ENCODE assay signal across 23 cellular contexts in the genomic region with DNA sequence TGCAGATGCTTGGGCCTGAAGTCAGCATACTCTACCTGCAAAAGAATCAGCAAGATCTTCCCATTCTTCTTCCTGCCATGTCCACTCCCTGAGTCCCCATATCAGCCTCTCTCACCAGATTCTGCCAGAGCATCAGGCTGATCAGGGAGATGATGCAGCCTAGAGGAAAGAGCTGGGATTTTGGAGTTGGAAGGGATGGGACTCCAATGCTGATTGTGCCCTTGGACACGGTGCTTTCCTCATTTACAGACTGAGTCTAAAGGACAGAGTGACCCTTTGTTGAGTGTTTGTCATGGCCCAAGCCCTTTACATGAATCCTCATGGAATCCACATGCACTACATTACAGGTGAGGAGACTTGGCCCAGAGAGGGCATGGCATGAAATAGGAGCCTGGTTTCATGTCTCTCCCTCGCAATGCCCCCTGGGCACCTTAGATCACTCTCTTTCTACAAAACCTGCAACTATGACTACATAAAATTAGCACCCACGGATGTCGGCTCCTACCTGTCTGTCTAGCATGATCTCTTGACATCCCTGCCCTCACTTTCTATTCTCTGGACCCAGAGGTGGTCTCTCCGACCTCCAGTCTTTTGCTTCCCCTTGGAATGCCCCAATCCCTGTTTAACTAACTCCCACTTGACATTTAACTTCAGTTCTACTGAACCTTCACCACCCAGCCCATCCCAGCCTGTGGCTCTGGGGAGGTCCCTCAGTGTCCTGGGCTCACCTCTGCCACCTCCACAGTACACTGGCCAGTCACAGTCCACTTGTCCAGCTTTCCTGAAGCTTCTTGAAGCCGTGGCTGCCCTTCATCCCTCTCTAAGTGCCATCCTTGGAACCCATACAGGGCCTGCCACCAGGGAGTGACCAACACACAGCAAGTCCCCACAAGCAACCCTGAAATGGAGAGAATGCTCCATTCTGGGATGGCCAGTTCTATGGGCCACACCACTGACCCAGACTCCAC.
A peak's percentile ranks its signal among the peaks of the same experiment; 100 is the strongest.
DNase-seq lines count a peak whose midpoint lies in the region; ATAC-seq and TF ChIP-seq lines count a peak whose summit lies in the region.
"Had no signal": no experiment of that assay in that cellular context is flagged by ENCODE, and none has a peak within 500 bp of the region (broad histone marks: within the 10 kb centered on the region; RNA-seq: fewer than 3 reads in every experiment).

No MANE protein-coding gene starts in this region.

- no peak overlapping the region for H4K5ac ChIP-seq in IMR-90 (ENCODE audit: low read depth, low read length)

- no peaks in the 10 kb centered on the region for H3K9me3 Mint-ChIP-seq in endodermal cell
- H3K9me3 Mint-ChIP-seq: CD4-positive, alpha-beta memory T cell; IgD-negative memory B cell had no signal

- no peak overlapping the region for H3K14ac ChIP-seq in IMR-90 (replicated peaks; ENCODE audit: low read depth, low read length)

- H3K36me3 Mint-ChIP-seq in endodermal cell (ENCODE audit: low read depth): no peaks in the 10 kb centered on the region
- H3K36me3 Mint-ChIP-seq: CD4-positive, alpha-beta memory T cell; IgD-negative memory B cell had no signal

- H3K9me3 ChIP-seq in IMR-90 (ENCODE audit: control insufficient read depth, insufficient read depth, low read length) (no peaks in the 10 kb centered on the region), endodermal cell (ENCODE audit: control insufficient read depth, low read length) (no peaks in the 10 kb centered on the region), vagina (no peaks in the 10 kb centered on the region)
- H3K9me3 ChIP-seq: SK-N-SH had no signal

- no peak overlapping the region for H3K27ac Mint-ChIP-seq in endodermal cell
- H3K27ac Mint-ChIP-seq: CD4-positive, alpha-beta memory T cell; IgD-negative memory B cell had no signal

- H3K27me3 ChIP-seq in IMR-90 (ENCODE audit: control insufficient read depth, insufficient read depth, low read length) (peaks cover 3% of the 10 kb centered on the region; the same call in 1 of the 2 replicates), endodermal cell (ENCODE audit: control insufficient read depth, insufficient read depth, low read length, poor library complexity, severe bottlenecking) (peaks cover 29% of the 10 kb centered on the region), vagina (no peaks in the 10 kb centered on the region)

- no peaks in the 10 kb centered on the region for H4K20me1 ChIP-seq in IMR-90 (ENCODE audit: insufficient read depth, low read length)

- dilution Hi-C loops in IMR-90 (cut with HindIII; ENCODE audit: low sequenced_read_pairs, unreplicated experiment): no loop called here

- TF ChIP-seq RAD21 in IMR-90 (IDR thresholded peaks at IDR 0.05; ENCODE audit: low read length): no peak

- TF ChIP-seq CTCF in IMR-90 (conservative IDR thresholded peaks at IDR 0.05; ENCODE audit: low read depth, low read length) (no peak), endodermal cell (conservative IDR thresholded peaks at IDR 0.05) (no peak), vagina (IDR thresholded peaks at IDR 0.05) (no peak), GM13977 (IDR thresholded peaks at IDR 0.05; ENCODE audit: extremely low read depth, insufficient read depth, missing control alignments) (no peak)

- no peak overlapping the region for H2BK20ac ChIP-seq in IMR-90 (ENCODE audit: low read depth, low read length)

- no peak for DNase-seq in IMR-90
- DNase-seq in endodermal cell: peak; percentile 34
- peak; percentile 68 for DNase-seq in mesenteric fat pad (ENCODE audit: low spot score)
- peak; percentile 70 to 91 for DNase-seq in vagina (ENCODE audit: extremely low spot score in 2 of 2)
- DNase-seq in GM13977 (ENCODE audit: low spot score): no peak
- no peak for DNase-seq in NCI-H1048 (lab: John Stamatoyannopoulos, UW)
- DNase-seq in T1000 (lab: John Stamatoyannopoulos, UW): no peak
- DNase-seq: C1 segment of cervical spinal cord; CD4-positive, alpha-beta memory T cell; COR-L47; GM23248; HCEC 1CT; MM.1S; NCI-H1417; NCI-H1694; NCI-H2029 treated with DMSO at 0.1 percent for 48 hours; NCI-H446 treated with DMSO at 0.1 percent for 48 hours; NCI-H526; NK-92 treated with Interleukin-12 subunit alpha and Interleukin-12 subunit beta, amount 100 ng/mL, for 24 hours; PC-3; SK-N-SH had no signal

- peak overlapping the region; percentile 40; the same call in 1 of the 2 replicates for H2AK5ac ChIP-seq in IMR-90 (ENCODE audit: low read depth, low read length)

- TF ChIP-seq POLR2A in IMR-90 (IDR thresholded peaks at IDR 0.05; ENCODE audit: low read depth, low read length) (no peak), vagina (IDR thresholded peaks at IDR 0.05) (no peak)

- H3K18ac ChIP-seq in IMR-90 (ENCODE audit: low read depth, low read length): no peak overlapping the region

- intact Hi-C loops in IMR-90 (cut with micrococcal nuclease): no loop called here
- intact Hi-C loops in vagina (cut with DNase I): no loop called here

- H2AK9ac ChIP-seq in IMR-90 (replicated peaks; ENCODE audit: low read depth, low read length, poor library complexity): no peak overlapping the region

- no peak overlapping the region for H3K4me3 ChIP-seq in IMR-90 (ENCODE audit: insufficient read depth, low read depth, low read length)
- no peak overlapping the region for H3K4me3 ChIP-seq in endodermal cell (ENCODE audit: low read length)
- H3K4me3 ChIP-seq in vagina: no peak overlapping the region
- H3K4me3 ChIP-seq: GM23248 had no signal

- H3K4me2 ChIP-seq in IMR-90 (ENCODE audit: low read depth, low read length): no peak overlapping the region
- H3K4me2 ChIP-seq: KMS-11, SK-N-SH had no signal

- no peaks in the 10 kb centered on the region for H3K79me1 ChIP-seq in IMR-90 (ENCODE audit: low read depth in 1 of 2, low read length in 2 of 2)

- H2BK15ac ChIP-seq in IMR-90 (ENCODE audit: low read depth, low read length): no peak overlapping the region; the same call in 2 of the 3 replicates

- H2BK120ac ChIP-seq in IMR-90 (ENCODE audit: low read depth, low read length): peak overlapping the region; percentile 26; the same call in 1 of the 2 replicates

- H3K4me1 ChIP-seq in IMR-90 (ENCODE audit: control insufficient read depth, insufficient read depth, low read length) (peaks cover 12% of the 10 kb centered on the region), endodermal cell (ENCODE audit: control insufficient read depth, insufficient read depth, low read length) (no peaks in the 10 kb centered on the region), vagina (no peaks in the 10 kb centered on the region)

- in situ Hi-C loops in IMR-90 (cut with MboI; ENCODE audit: low sequenced_read_pairs) (no loop called here), GM13977 (cut with MboI; ENCODE audit: low pct_unique_long_range_greater_than_20kb, low sequenced_read_pairs, unreplicated experiment) (no loop called here)

- H3K9me1 ChIP-seq in IMR-90 (ENCODE audit: insufficient read depth, low read length): peaks cover 17% of the 10 kb centered on the region

- ATAC-seq in IMR-90 (ENCODE audit: low read depth): no peak
- ATAC-seq: PC-3 had no signal

- H2AFZ ChIP-seq in IMR-90 (replicated peaks; ENCODE audit: low read length, poor library complexity): no peak overlapping the region
- H2AFZ ChIP-seq: GM23248 had no signal

- 95% methylated on average over 3 of the region's 6 CpGs; no CpG with 5 or more reads in 1 of the 2 experiments for WGBS in IMR-90 (ENCODE audit: extremely low coverage in 2 of 2, insufficient read length in 1 of 2), 2 experiments
- 79 to 84% methylated on average over 5 to 6 of the region's 6 CpGs for WGBS in endodermal cell (ENCODE audit: insufficient coverage in 1 of 2, insufficient read length in 1 of 2), 2 experiments

- BruUV-seq in IMR-90 (replicated peaks; lab: Mats Ljungman, UMichigan): no TSS peak

- POLR2A ChIA-PET in IMR-90 (lab: Charles Lee; ENCODE audit: unreplicated experiment): no interaction called here

- no peak overlapping the region for H3K9ac ChIP-seq in IMR-90 (ENCODE audit: low read depth, low read length)
- no peak overlapping the region for H3K9ac ChIP-seq in endodermal cell (ENCODE audit: extremely low read depth, low read length, poor library complexity, severe bottlenecking)
- H3K9ac ChIP-seq: GM23248, KMS-11, SK-N-SH had no signal

- peaks cover 58% of the 10 kb centered on the region for H3K27me3 Mint-ChIP-seq in endodermal cell (ENCODE audit: insufficient read depth)

- no peak overlapping the region for H3K4ac ChIP-seq in IMR-90 (ENCODE audit: low read depth, low read length)

- H3K27ac ChIP-seq in IMR-90 (ENCODE audit: insufficient read depth, low read length) (no peak overlapping the region), endodermal cell (ENCODE audit: low read depth, low read length) (no peak overlapping the region), vagina (no peak overlapping the region)
- H3K27ac ChIP-seq: GM23248, KMS-11 had no signal

- no peak overlapping the region for H3K23ac ChIP-seq in IMR-90 (ENCODE audit: low read depth, low read length)

- CTCF ChIA-PET in IMR-90 (lab: Yijun Ruan, JAX): interaction anchor here (0.6 kb wide), 1 partner anchor 1085 kb away, joined by 5 read pairs; no protein-coding TSS in a partner anchor

- peaks cover 20% of the 10 kb centered on the region for H3K4me1 Mint-ChIP-seq in endodermal cell
- H3K4me1 Mint-ChIP-seq: CD4-positive, alpha-beta memory T cell had no signal

- H2BK5ac ChIP-seq in IMR-90 (ENCODE audit: low read depth, low read length, poor library complexity, severe bottlenecking): no peak overlapping the region

- H4K91ac ChIP-seq in IMR-90 (ENCODE audit: insufficient read depth, low read depth, low read length): no peak overlapping the region

- no peak overlapping the region for H3K4me3 Mint-ChIP-seq in endodermal cell
- H3K4me3 Mint-ChIP-seq: CD4-positive, alpha-beta memory T cell; IgD-negative memory B cell had no signal

- no peak overlapping the region for H4K8ac ChIP-seq in IMR-90 (ENCODE audit: low read depth in 2 of 2, low read length in 2 of 2)

- H3K36me3 ChIP-seq in IMR-90 (ENCODE audit: control insufficient read depth, insufficient read depth, low read length): no peaks in the 10 kb centered on the region
- no peaks in the 10 kb centered on the region for H3K36me3 ChIP-seq in endodermal cell (ENCODE audit: control insufficient read depth, insufficient read depth, low read length)
- no peaks in the 10 kb centered on the region for H3K36me3 ChIP-seq in vagina

- no peak overlapping the region for H3K56ac ChIP-seq in IMR-90 (ENCODE audit: extremely low read depth, insufficient read depth, low read length)

TF ChIP-seq in IMR-90, 13 proteins besides CTCF, POLR2A, EP300 and RAD21 (continues in another document):
- TF ChIP-seq FOS (IDR thresholded peaks at IDR 0.05; ENCODE audit: low read depth, low read length) (no peak), MAZ (IDR thresholded peaks at IDR 0.05; ENCODE audit: borderline replicate concordance, low read depth, low read length) (no peak), MAFK (IDR thresholded peaks at IDR 0.05; ENCODE audit: low read depth, low read length) (no peak), MXI1 (IDR thresholded peaks at IDR 0.05; ENCODE audit: borderline replicate concordance, low read depth, low read length) (no peak)

Comparison
In these comparisons a context has a peak if more than half of its experiments do, and no peak if none do; other contexts are left out.
1. DNase-seq: peak in endodermal cell (single experiment), mesenteric fat pad (single experiment) and vagina (2 of 2); none in IMR-90 (single experiment), GM13977 (single experiment), NCI-H1048 (single experiment) and T1000 (single experiment).